In genomic region chr12:120408771-120409170, GRCh38 we compare ENCODE assay signal across 9 cellular contexts. TPM values are rescaled to one million over a fixed set of nuclear protein-coding genes. Genes with fewer than 3 reads are reported as not detected.
"Had no signal": no experiment of that assay in that cellular context is flagged by ENCODE, and none has a peak within 500 bp of the region (broad histone marks: within the 10 kb centered on the region; RNA-seq: fewer than 3 reads in every experiment).

No MANE protein-coding gene starts in this region.

- H3K9ac ChIP-seq: GM23248 had no signal

- FAIRE-seq: H54, K562 had no signal

- H3K27ac ChIP-seq: GM23248, HL-60 had no signal

- H3K4me3 ChIP-seq: GM23248, K562 had no signal

- H3K4me3 Mint-ChIP-seq: H9 had no signal

- DNase-seq: GM23248, GOT3, H9, HCEC 1CT, IMR-90, KG1 had no signal

- ATAC-seq: K562 had no signal

- H2AFZ ChIP-seq: GM23248 had no signal

RNA-seq across cellular contexts. Expression of gene MSI1, which starts 39.8 kb away (rescaled TPM):
- total RNA-seq: GM23248, IMR-90 had no signal
- polyA plus RNA-seq: GM23248, IMR-90, K562 had no signal
